1 cellular context compared by ENCODE assay signal in genomic region chr1:226730064-226730463, GRCh38.
TF ChIP-seq lines count a peak whose summit lies in the region.

No MANE protein-coding gene starts in this region.

TF ChIP-seq in H1, 55 proteins besides CTCF, POLR2A, EP300 and RAD21:
- TF ChIP-seq SRF (IDR thresholded peaks at IDR 0.05; ENCODE audit: low read depth, low read length) (no peak), HDAC2 (IDR thresholded peaks at IDR 0.05; ENCODE audit: borderline replicate concordance in 1 of 2, low read depth in 2 of 2, low read length in 2 of 2) (no peak), MAFK (IDR thresholded peaks at IDR 0.05; ENCODE audit: low read depth, low read length) (no peak), JUND (IDR thresholded peaks at IDR 0.05; ENCODE audit: low read length) (no peak), ATF2 (IDR thresholded peaks at IDR 0.05; ENCODE audit: low read length) (no peak), SP2 (IDR thresholded peaks at IDR 0.05; ENCODE audit: low read length) (no peak), RNF2 (IDR thresholded peaks at IDR 0.05; ENCODE audit: borderline replicate concordance, low read depth, low read length, missing control alignments, poor library complexity, severe bottlenecking) (no peak), RBBP5 (IDR thresholded peaks at IDR 0.05; ENCODE audit: borderline replicate concordance, low read depth, low read length) (no peak), SP4 (IDR thresholded peaks at IDR 0.05; ENCODE audit: low read length) (no peak), PHF8 (conservative IDR thresholded peaks at IDR 0.05; ENCODE audit: low read depth, low read length) (no peak), SIN3A (conservative IDR thresholded peaks at IDR 0.05 in 1 of 2, IDR thresholded peaks at IDR 0.05 in 1 of 2; ENCODE audit: low read depth in 1 of 2, low read length in 2 of 2) (no peak), TBP (IDR thresholded peaks at IDR 0.05; ENCODE audit: low read depth, low read length) (no peak)
TF ChIP-seq in H1: peak in this region for 0.
